Comparison of ENCODE assay signal across 21 cellular contexts in the genomic region with DNA sequence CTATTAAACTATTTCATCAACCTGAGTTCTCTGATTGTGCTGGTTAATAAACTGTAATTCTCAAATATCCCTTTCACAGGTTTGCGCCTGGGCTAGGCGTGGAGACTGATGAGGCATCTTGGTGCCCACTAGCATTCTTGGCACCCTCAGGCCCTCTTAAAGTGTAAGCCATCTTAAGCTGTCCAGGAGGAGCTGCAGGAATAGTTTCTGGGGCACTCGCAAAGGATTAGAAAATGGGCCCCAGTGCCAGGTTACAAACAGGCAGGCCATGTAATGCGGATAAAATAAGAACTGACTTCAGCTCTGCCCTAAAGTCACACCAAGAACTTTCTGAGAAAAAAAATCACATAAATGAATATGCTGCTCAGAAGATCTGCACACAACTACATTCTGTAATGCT. TPM values are rescaled to one million over a fixed set of nuclear protein-coding genes. Genes with fewer than 3 reads are reported as not detected.
A peak's percentile ranks its signal among the peaks of the same experiment; 100 is the strongest.
DNase-seq lines count a peak whose midpoint lies in the region; ATAC-seq and TF ChIP-seq lines count a peak whose summit lies in the region.
"Had no signal": no experiment of that assay in that cellular context is flagged by ENCODE, and none has a peak within 500 bp of the region (broad histone marks: within the 10 kb centered on the region; RNA-seq: fewer than 3 reads in every experiment).

No MANE protein-coding gene starts in this region.

- H3K4me3 ChIP-seq in coronary artery (peak overlapping the region; percentile 70), heart left ventricle (peak overlapping the region; percentile 39 to 86 (median 60)), skeletal muscle tissue (ENCODE audit: low read length in 3 of 3) (peak overlapping the region; percentile 70 to 90 (median 88))
- H3K4me3 ChIP-seq: A549, GM12878, MG63, PC-9 had no signal

- peak overlapping the region; percentile 67 to 91 for H3K27ac ChIP-seq in coronary artery
- H3K27ac ChIP-seq in heart left ventricle, result peak overlapping the region; percentile 86 to 100 (median 94)
- peak overlapping the region; percentile 97 for H3K27ac ChIP-seq in skeletal muscle tissue (ENCODE audit: low read depth, low read length)
- H3K27ac ChIP-seq: A549, PC-9 had no signal

- no peak for TF ChIP-seq POLR2A in heart left ventricle (IDR thresholded peaks at IDR 0.05)

- H3K27me3 ChIP-seq in heart left ventricle (no peaks in the 10 kb centered on the region), skeletal muscle tissue (ENCODE audit: control insufficient read depth in 3 of 3, insufficient read depth in 3 of 3, low read length in 3 of 3) (no peaks in the 10 kb centered on the region)
- H3K27me3 ChIP-seq: MG63 had no signal

- WGBS in heart left ventricle, 4 donors, result 52 to 61% (median 60%) methylated on average over 4 of the region's 4 CpGs

- ATAC-seq in heart left ventricle, result peak; percentile 11 to 58 (median 54)
- ATAC-seq: A549, GM12878 had no signal

- H3K9me3 ChIP-seq in heart left ventricle (no peaks in the 10 kb centered on the region), skeletal muscle tissue (ENCODE audit: control insufficient read depth in 3 of 3, low read length in 3 of 3) (no peaks in the 10 kb centered on the region)
- H3K9me3 ChIP-seq: A549, MG63 had no signal

- intact Hi-C loops in heart left ventricle (cut with DNase I), result loop anchor here in 4 of 10 donors (2.0 to 10.0 kb wide), 4 partner anchors 40 to 633 kb away; no protein-coding TSS in a partner anchor

- peak overlapping the region; percentile 88 to 95 (median 92) for H3K9ac ChIP-seq in skeletal muscle tissue (ENCODE audit: low read depth in 1 of 3, low read length in 3 of 3)

- H3K4me1 ChIP-seq in heart left ventricle, result peaks cover 0 to 52% (median 12%) of the 10 kb centered on the region in 12 donors
- peaks cover 37 to 64% (median 43%) of the 10 kb centered on the region in 3 donors for H3K4me1 ChIP-seq in skeletal muscle tissue (ENCODE audit: control insufficient read depth in 3 of 3, insufficient read depth in 3 of 3, low read length in 3 of 3)

- H3K36me3 ChIP-seq in heart left ventricle (peaks cover 0 to 6% (median 0%) of the 10 kb centered on the region in 9 donors), skeletal muscle tissue (ENCODE audit: control insufficient read depth in 3 of 3, insufficient read depth in 3 of 3, low read length in 3 of 3) (no peaks in the 10 kb centered on the region)
- H3K36me3 ChIP-seq: MG63 had no signal

- TF ChIP-seq CTCF in coronary artery (IDR thresholded peaks at IDR 0.05) (no peak), heart left ventricle (IDR thresholded peaks at IDR 0.05) (no peak)

- DNase-seq in coronary artery (ENCODE audit: low spot score) (no peak), heart left ventricle (peak in 3 of 5 donors; percentile 33 to 62 (median 52)), myocyte (ENCODE audit: low read depth) (peak; percentile 84), SW 1271 (lab: John Stamatoyannopoulos, UW) (no peak), DMS 273 treated with DMSO at 0.1 percent for 48 hours (lab: John Stamatoyannopoulos, UW) (no peak), ecto neural progenitor cell (ENCODE audit: low spot score) (no peak)
- no peak for DNase-seq in activated CD8-positive, alpha-beta memory T cell treated with anti-CD3 and anti-CD28 coated beads, Interleukin-2, amount 50 U/mL, for 4 hours
- DNase-seq: C1 segment of cervical spinal cord, GDM1, H7, IMR-90, Karpas-422, MG63, NCI-H1092 treated with DMSO at 0.1 percent for 48 hours, NCI-H2081 treated with DMSO at 0.1 percent for 48 hours, NCI-H82 had no signal

RNA-seq across cellular contexts. Expression of gene CASQ2, which starts 1.1 kb away (rescaled TPM):
- total RNA-seq in heart left ventricle, result 1,000 to 10,000 TPM in 5 of 9 donors, 100 to 1,000 TPM in 4; 700 to 1,692 (median 1,156) TPM
- polyA plus RNA-seq in heart left ventricle, result 100 to 1,000 TPM; 444 to 563 TPM
- total RNA-seq in myocyte, result 247 and 330 TPM in 2 replicates
- 142 TPM for polyA plus RNA-seq in myocyte (2012)
- total RNA-seq in skeletal muscle tissue, result 416 TPM
- total RNA-seq: GM12878, HT1080, IMR-90, PC-9 had no signal
- polyA plus RNA-seq: A549, GM12878, IMR-90 had no signal

Comparison
In these comparisons a context has a peak if more than half of its experiments do, and no peak if none do; other contexts are left out.
1. DNase-seq: peak in heart left ventricle (3 of 5) and myocyte (single experiment); none in coronary artery (single experiment), activated CD8-positive, alpha-beta memory T cell treated with anti-CD3 and anti-CD28 coated beads, Interleukin-2, amount 50 U/mL, for 4 hours (single experiment), SW 1271 (0 of 2), DMS 273 treated with DMSO at 0.1 percent for 48 hours (single experiment) and ecto neural progenitor cell (single experiment).
2. Peak in every context shown above with its lines, with median percentiles within 50 percentile points of each other: H3K27ac ChIP-seq and H3K4me3 ChIP-seq.